In the genomic region with DNA sequence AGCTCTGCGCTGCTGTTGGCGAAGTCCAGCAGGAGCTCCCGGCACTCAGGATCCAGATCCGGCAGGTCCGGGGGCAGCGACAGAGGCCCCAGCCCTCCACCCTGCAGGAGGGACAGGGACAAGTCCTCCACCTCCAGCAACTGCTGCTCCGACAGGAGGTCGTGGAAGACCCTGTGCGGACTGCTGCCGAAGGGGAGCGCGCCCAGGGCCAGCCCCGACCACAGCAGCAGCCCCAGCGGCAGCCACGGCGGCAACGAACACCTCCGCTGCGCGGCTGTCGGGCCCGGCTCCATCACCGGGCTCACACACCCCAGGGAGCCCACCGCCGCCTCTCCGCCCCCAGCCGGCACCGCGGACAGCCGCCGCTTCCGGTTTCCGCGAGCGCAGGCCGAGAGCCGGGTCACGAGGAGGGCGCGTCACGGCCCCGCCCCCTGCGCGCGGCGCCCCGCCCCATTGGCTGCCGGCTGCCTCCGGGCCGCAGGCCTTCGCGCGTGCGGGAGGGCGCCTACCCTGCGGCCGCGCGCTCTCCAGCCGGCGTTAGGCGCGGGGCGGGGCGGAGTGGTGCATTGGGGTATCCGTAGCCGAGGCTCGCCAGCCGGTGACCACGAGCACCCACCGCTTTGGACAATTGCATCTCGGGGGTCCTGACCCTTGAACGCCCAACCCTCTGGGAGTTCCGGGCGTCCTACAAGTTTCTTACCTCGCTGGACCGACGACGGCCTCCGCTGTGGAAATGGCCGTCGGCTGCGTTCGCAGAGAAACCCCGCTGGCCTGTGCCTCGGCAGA, we compare ENCODE assay signal across 1 cellular context.
TF ChIP-seq lines count a peak whose summit lies in the region.

A gene with protein sequence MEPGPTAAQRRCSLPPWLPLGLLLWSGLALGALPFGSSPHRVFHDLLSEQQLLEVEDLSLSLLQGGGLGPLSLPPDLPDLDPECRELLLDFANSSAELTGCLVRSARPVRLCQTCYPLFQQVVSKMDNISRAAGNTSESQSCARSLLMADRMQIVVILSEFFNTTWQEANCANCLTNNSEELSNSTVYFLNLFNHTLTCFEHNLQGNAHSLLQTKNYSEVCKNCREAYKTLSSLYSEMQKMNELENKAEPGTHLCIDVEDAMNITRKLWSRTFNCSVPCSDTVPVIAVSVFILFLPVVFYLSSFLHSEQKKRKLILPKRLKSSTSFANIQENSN (minus strand): TSS at position 383 of the 786 bp plus-strand sequence. CDS start 90 bp downstream, at position 293.

TF ChIP-seq in HepG2, 621 proteins besides CTCF, POLR2A, EP300 and RAD21 (continued from another document and continues in another):
- TF ChIP-seq, protein P1, sequence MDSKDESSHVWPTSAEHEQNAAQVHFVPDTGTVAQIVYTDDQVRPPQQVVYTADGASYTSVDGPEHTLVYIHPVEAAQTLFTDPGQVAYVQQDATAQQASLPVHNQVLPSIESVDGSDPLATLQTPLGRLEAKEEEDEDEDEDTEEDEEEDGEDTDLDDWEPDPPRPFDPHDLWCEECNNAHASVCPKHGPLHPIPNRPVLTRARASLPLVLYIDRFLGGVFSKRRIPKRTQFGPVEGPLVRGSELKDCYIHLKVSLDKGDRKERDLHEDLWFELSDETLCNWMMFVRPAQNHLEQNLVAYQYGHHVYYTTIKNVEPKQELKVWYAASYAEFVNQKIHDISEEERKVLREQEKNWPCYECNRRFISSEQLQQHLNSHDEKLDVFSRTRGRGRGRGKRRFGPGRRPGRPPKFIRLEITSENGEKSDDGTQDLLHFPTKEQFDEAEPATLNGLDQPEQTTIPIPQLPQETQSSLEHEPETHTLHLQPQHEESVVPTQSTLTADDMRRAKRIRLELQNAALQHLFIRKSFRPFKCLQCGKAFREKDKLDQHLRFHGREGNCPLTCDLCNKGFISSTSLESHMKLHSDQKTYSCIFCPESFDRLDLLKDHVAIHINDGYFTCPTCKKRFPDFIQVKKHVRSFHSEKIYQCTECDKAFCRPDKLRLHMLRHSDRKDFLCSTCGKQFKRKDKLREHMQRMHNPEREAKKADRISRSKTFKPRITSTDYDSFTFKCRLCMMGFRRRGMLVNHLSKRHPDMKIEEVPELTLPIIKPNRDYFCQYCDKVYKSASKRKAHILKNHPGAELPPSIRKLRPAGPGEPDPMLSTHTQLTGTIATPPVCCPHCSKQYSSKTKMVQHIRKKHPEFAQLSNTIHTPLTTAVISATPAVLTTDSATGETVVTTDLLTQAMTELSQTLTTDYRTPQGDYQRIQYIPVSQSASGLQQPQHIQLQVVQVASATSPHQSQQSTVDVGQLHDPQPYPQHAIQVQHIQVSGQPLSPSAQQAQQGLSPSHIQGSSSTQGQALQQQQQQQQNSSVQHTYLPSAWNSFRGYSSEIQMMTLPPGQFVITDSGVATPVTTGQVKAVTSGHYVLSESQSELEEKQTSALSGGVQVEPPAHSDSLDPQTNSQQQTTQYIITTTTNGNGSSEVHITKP (CRISPR knock-in tag; IDR thresholded peaks at IDR 0.05; ENCODE audit: low read depth), result no peak
- no peak for TF ChIP-seq RFXANK (CRISPR knock-in tag; IDR thresholded peaks at IDR 0.05)
- TF ChIP-seq GTF3A (CRISPR knock-in tag; conservative IDR thresholded peaks at IDR 0.05), result 0 out of 2 replicates have a peak, but pooled peaks have one; percentile 54
- TF ChIP-seq KMT2B (CRISPR knock-in tag; IDR thresholded peaks at IDR 0.05), result peak; percentile 39; the same call in 1 of the 2 replicates
- peak; percentile 91 for TF ChIP-seq NKX3-1 (CRISPR knock-in tag; IDR thresholded peaks at IDR 0.05)
- TF ChIP-seq SKI (IDR thresholded peaks at IDR 0.05; ENCODE audit: partially characterized antibody), result peak; percentile 31
- no peak for TF ChIP-seq ZNF207 (IDR thresholded peaks at IDR 0.05; ENCODE audit: borderline replicate concordance)
- TF ChIP-seq, protein P2, sequence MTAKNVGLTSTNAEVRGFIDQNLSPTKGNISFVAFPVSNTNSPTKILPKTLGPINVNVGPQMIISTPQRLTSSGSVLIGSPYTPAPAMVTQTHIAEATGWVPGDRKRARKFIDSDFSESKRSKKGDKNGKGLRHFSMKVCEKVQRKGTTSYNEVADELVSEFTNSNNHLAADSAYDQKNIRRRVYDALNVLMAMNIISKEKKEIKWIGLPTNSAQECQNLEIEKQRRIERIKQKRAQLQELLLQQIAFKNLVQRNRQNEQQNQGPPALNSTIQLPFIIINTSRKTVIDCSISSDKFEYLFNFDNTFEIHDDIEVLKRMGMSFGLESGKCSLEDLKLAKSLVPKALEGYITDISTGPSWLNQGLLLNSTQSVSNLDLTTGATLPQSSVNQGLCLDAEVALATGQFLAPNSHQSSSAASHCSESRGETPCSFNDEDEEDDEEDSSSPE (CRISPR knock-in tag; IDR thresholded peaks at IDR 0.05), result peak; percentile 79
- TF ChIP-seq RFXAP (CRISPR knock-in tag; IDR thresholded peaks at IDR 0.05; ENCODE audit: borderline replicate concordance), result peak; percentile 90; the same call in 1 of the 2 replicates
- TF ChIP-seq, protein P3, sequence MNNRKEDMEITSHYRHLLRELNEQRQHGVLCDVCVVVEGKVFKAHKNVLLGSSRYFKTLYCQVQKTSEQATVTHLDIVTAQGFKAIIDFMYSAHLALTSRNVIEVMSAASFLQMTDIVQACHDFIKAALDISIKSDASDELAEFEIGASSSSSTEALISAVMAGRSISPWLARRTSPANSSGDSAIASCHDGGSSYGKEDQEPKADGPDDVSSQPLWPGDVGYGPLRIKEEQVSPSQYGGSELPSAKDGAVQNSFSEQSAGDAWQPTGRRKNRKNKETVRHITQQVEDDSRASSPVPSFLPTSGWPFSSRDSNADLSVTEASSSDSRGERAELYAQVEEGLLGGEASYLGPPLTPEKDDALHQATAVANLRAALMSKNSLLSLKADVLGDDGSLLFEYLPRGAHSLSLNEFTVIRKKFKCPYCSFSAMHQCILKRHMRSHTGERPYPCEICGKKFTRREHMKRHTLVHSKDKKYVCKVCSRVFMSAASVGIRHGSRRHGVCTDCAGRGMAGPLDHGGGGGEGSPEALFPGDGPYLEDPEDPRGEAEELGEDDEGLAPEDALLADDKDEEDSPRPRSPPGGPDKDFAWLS (CRISPR knock-in tag; IDR thresholded peaks at IDR 0.05; ENCODE audit: borderline replicate concordance), result no peak
- TF ChIP-seq, protein P4, sequence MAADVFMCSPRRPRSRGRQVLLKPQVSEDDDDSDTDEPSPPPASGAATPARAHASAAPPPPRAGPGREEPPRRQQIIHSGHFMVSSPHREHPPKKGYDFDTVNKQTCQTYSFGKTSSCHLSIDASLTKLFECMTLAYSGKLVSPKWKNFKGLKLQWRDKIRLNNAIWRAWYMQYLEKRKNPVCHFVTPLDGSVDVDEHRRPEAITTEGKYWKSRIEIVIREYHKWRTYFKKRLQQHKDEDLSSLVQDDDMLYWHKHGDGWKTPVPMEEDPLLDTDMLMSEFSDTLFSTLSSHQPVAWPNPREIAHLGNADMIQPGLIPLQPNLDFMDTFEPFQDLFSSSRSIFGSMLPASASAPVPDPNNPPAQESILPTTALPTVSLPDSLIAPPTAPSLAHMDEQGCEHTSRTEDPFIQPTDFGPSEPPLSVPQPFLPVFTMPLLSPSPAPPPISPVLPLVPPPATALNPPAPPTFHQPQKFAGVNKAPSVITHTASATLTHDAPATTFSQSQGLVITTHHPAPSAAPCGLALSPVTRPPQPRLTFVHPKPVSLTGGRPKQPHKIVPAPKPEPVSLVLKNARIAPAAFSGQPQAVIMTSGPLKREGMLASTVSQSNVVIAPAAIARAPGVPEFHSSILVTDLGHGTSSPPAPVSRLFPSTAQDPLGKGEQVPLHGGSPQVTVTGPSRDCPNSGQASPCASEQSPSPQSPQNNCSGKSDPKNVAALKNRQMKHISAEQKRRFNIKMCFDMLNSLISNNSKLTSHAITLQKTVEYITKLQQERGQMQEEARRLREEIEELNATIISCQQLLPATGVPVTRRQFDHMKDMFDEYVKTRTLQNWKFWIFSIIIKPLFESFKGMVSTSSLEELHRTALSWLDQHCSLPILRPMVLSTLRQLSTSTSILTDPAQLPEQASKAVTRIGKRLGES (CRISPR knock-in tag; IDR thresholded peaks at IDR 0.05; ENCODE audit: borderline replicate concordance), result peak; percentile 66; the same call in 1 of the 2 replicates
- TF ChIP-seq FOXK1 (CRISPR knock-in tag; IDR thresholded peaks at IDR 0.05; ENCODE audit: borderline replicate concordance, low read depth), result no peak; the same call in 1 of the 2 replicates
- peak; percentile 69 for TF ChIP-seq ZNF883 (CRISPR knock-in tag; IDR thresholded peaks at IDR 0.05; ENCODE audit: not compliant biosample characterization)
- TF ChIP-seq, protein P5, sequence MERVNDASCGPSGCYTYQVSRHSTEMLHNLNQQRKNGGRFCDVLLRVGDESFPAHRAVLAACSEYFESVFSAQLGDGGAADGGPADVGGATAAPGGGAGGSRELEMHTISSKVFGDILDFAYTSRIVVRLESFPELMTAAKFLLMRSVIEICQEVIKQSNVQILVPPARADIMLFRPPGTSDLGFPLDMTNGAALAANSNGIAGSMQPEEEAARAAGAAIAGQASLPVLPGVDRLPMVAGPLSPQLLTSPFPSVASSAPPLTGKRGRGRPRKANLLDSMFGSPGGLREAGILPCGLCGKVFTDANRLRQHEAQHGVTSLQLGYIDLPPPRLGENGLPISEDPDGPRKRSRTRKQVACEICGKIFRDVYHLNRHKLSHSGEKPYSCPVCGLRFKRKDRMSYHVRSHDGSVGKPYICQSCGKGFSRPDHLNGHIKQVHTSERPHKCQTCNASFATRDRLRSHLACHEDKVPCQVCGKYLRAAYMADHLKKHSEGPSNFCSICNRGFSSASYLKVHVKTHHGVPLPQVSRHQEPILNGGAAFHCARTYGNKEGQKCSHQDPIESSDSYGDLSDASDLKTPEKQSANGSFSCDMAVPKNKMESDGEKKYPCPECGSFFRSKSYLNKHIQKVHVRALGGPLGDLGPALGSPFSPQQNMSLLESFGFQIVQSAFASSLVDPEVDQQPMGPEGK (CRISPR knock-in tag; IDR thresholded peaks at IDR 0.05), result no peak
- no peak for TF ChIP-seq JUNB (CRISPR knock-in tag; IDR thresholded peaks at IDR 0.05; ENCODE audit: borderline replicate concordance)
- 0 out of 2 replicates have a peak, but pooled peaks have one; percentile 9 for TF ChIP-seq KLF13 (CRISPR knock-in tag; IDR thresholded peaks at IDR 0.05)
- no peak; the same call in 1 of the 2 replicates for TF ChIP-seq NAIF1 (CRISPR knock-in tag; IDR thresholded peaks at IDR 0.05; ENCODE audit: borderline replicate concordance)
- no peak for TF ChIP-seq AKAP8 (CRISPR knock-in tag; IDR thresholded peaks at IDR 0.05)
- TF ChIP-seq ZBTB8A (CRISPR knock-in tag; IDR thresholded peaks at IDR 0.05; ENCODE audit: borderline replicate concordance, low read depth), result no peak
- TF ChIP-seq ZNF598 (CRISPR knock-in tag; IDR thresholded peaks at IDR 0.05; ENCODE audit: borderline replicate concordance), result 0 out of 2 replicates have a peak, but pooled peaks have one; percentile 48
- TF ChIP-seq GZF1 (CRISPR knock-in tag; IDR thresholded peaks at IDR 0.05), result no peak
- TF ChIP-seq KAT8 (CRISPR knock-in tag; IDR thresholded peaks at IDR 0.05), result peak; percentile 66; the same call in 1 of the 2 replicates
- TF ChIP-seq, protein P6, sequence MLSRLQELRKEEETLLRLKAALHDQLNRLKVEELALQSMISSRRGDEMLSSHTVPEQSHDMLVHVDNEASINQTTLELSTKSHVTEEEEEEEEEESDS (CRISPR knock-in tag; IDR thresholded peaks at IDR 0.05; ENCODE audit: borderline replicate concordance), result no peak
- TF ChIP-seq KDM4B (CRISPR knock-in tag; IDR thresholded peaks at IDR 0.05), result no peak
- TF ChIP-seq, protein P7, sequence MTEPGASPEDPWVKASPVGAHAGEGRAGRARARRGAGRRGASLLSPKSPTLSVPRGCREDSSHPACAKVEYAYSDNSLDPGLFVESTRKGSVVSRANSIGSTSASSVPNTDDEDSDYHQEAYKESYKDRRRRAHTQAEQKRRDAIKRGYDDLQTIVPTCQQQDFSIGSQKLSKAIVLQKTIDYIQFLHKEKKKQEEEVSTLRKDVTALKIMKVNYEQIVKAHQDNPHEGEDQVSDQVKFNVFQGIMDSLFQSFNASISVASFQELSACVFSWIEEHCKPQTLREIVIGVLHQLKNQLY (CRISPR knock-in tag; IDR thresholded peaks at IDR 0.05), result no peak; the same call in 1 of the 2 replicates
- TF ChIP-seq ZNF781 (CRISPR knock-in tag; IDR thresholded peaks at IDR 0.05; ENCODE audit: borderline replicate concordance, not compliant biosample characterization), result peak; percentile 38
- TF ChIP-seq HDAC1 (CRISPR knock-in tag; IDR thresholded peaks at IDR 0.05), result peak; percentile 85
- TF ChIP-seq TOPORS (CRISPR knock-in tag; IDR thresholded peaks at IDR 0.05), result peak; percentile 97
- TF ChIP-seq, protein P8, sequence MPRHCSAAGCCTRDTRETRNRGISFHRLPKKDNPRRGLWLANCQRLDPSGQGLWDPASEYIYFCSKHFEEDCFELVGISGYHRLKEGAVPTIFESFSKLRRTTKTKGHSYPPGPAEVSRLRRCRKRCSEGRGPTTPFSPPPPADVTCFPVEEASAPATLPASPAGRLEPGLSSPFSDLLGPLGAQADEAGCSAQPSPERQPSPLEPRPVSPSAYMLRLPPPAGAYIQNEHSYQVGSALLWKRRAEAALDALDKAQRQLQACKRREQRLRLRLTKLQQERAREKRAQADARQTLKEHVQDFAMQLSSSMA (CRISPR knock-in tag; IDR thresholded peaks at IDR 0.05), result no peak
- no peak for TF ChIP-seq XRCC5 (optimal IDR thresholded peaks at IDR 0.05; ENCODE audit: low read length)
- TF ChIP-seq ZNF121 (CRISPR knock-in tag; IDR thresholded peaks at IDR 0.05), result peak; percentile 63; the same call in 1 of the 2 replicates
- TF ChIP-seq, protein P9, sequence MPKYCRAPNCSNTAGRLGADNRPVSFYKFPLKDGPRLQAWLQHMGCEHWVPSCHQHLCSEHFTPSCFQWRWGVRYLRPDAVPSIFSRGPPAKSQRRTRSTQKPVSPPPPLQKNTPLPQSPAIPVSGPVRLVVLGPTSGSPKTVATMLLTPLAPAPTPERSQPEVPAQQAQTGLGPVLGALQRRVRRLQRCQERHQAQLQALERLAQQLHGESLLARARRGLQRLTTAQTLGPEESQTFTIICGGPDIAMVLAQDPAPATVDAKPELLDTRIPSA (CRISPR knock-in tag; IDR thresholded peaks at IDR 0.05; ENCODE audit: borderline replicate concordance), result 0 out of 2 replicates have a peak, but pooled peaks have one; percentile 53
- peak; percentile 93 for TF ChIP-seq SAP130 (CRISPR knock-in tag; IDR thresholded peaks at IDR 0.05; ENCODE audit: low read depth)
- peak; percentile 85 for TF ChIP-seq HOXA9 (CRISPR knock-in tag; IDR thresholded peaks at IDR 0.05; ENCODE audit: borderline replicate concordance)
- no peak for TF ChIP-seq NONO (IDR thresholded peaks at IDR 0.05)
- TF ChIP-seq NONO (CRISPR knock-in tag; conservative IDR thresholded peaks at IDR 0.05), result peak; percentile 59
- TF ChIP-seq KAT7 (CRISPR knock-in tag; IDR thresholded peaks at IDR 0.05; ENCODE audit: borderline replicate concordance), result peak; percentile 41; the same call in 1 of the 2 replicates
- TF ChIP-seq ZNF563 (CRISPR knock-in tag; IDR thresholded peaks at IDR 0.05), result peak; percentile 97
- TF ChIP-seq ZBTB42 (CRISPR knock-in tag; IDR thresholded peaks at IDR 0.05), result peak; percentile 79
- TF ChIP-seq POLR2AphosphoS2 (IDR thresholded peaks at IDR 0.05; ENCODE audit: low read depth, low read length), result no peak
- peak; percentile 63; the same call in 1 of the 2 replicates for TF ChIP-seq MEIS2 (CRISPR knock-in tag; IDR thresholded peaks at IDR 0.05)
- TF ChIP-seq ZFP41 (CRISPR knock-in tag; IDR thresholded peaks at IDR 0.05; ENCODE audit: borderline replicate concordance), result peak; percentile 30; the same call in 1 of the 2 replicates
- peak; percentile 68; the same call in 1 of the 2 replicates for TF ChIP-seq ZNF230 (CRISPR knock-in tag; IDR thresholded peaks at IDR 0.05)
- no peak for TF ChIP-seq CHCHD3 (CRISPR knock-in tag; IDR thresholded peaks at IDR 0.05)
- TF ChIP-seq CEBPB (IDR thresholded peaks at IDR 0.05; ENCODE audit: borderline replicate concordance, low read depth, low read length), result no peak
- peak; percentile 93 for TF ChIP-seq HES4 (CRISPR knock-in tag; IDR thresholded peaks at IDR 0.05; ENCODE audit: borderline replicate concordance)
- no peak for TF ChIP-seq CEBPG (CRISPR knock-in tag; IDR thresholded peaks at IDR 0.05)
